2 cellular contexts compared by ENCODE assay signal in the genomic region with DNA sequence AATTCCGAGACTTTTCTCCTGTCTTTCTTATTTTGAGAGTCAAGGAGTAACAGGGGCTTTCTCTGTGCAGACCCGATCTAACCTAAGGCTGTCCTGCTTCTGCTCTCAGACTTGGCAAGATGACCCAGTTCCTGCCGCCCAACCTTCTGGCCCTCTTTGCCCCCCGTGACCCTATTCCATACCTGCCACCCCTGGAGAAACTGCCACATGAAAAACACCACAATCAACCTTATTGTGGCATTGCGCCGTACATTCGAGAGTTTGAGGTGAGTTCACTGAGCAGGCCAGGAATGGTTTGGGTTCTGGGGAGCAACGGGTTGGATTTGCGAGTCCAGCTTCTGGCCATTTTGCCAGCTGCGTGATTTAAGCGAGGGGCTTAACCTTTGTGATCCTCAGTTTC.
TF ChIP-seq lines count a peak whose summit lies in the region.

No MANE protein-coding gene starts in this region.

TF ChIP-seq in SK-N-SH, 30 proteins besides CTCF, POLR2A, EP300 and RAD21 (continued from another document):
- TF ChIP-seq NFIC (IDR thresholded peaks at IDR 0.05; ENCODE audit: borderline replicate concordance), result no peak
- TF ChIP-seq, protein P1, sequence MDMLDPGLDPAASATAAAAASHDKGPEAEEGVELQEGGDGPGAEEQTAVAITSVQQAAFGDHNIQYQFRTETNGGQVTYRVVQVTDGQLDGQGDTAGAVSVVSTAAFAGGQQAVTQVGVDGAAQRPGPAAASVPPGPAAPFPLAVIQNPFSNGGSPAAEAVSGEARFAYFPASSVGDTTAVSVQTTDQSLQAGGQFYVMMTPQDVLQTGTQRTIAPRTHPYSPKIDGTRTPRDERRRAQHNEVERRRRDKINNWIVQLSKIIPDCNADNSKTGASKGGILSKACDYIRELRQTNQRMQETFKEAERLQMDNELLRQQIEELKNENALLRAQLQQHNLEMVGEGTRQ (IDR thresholded peaks at IDR 0.05; ENCODE audit: borderline replicate concordance, low read depth, low read length), result no peak
- no peak for TF ChIP-seq TCF12 (IDR thresholded peaks at IDR 0.05)
- TF ChIP-seq POLR2AphosphoS5 (IDR thresholded peaks at IDR 0.05; ENCODE audit: low read depth, low read length), result no peak
- no peak for TF ChIP-seq ZBTB33 (IDR thresholded peaks at IDR 0.05; ENCODE audit: borderline replicate concordance, low read depth)

TF ChIP-seq in SK-N-SH treated with all-trans-retinoic acid at 6 μM for 48 hours, 23 proteins besides CTCF, POLR2A, EP300 and RAD21:
- no peak for TF ChIP-seq CREB5 (CRISPR knock-in tag; IDR thresholded peaks at IDR 0.05; ENCODE audit: low read depth)
- no peak for TF ChIP-seq ISL1 (CRISPR knock-in tag; IDR thresholded peaks at IDR 0.05)
- TF ChIP-seq, protein P2, sequence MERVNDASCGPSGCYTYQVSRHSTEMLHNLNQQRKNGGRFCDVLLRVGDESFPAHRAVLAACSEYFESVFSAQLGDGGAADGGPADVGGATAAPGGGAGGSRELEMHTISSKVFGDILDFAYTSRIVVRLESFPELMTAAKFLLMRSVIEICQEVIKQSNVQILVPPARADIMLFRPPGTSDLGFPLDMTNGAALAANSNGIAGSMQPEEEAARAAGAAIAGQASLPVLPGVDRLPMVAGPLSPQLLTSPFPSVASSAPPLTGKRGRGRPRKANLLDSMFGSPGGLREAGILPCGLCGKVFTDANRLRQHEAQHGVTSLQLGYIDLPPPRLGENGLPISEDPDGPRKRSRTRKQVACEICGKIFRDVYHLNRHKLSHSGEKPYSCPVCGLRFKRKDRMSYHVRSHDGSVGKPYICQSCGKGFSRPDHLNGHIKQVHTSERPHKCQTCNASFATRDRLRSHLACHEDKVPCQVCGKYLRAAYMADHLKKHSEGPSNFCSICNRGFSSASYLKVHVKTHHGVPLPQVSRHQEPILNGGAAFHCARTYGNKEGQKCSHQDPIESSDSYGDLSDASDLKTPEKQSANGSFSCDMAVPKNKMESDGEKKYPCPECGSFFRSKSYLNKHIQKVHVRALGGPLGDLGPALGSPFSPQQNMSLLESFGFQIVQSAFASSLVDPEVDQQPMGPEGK (CRISPR knock-in tag; IDR thresholded peaks at IDR 0.05; ENCODE audit: borderline replicate concordance), result no peak
- no peak for TF ChIP-seq ZFP30 (CRISPR knock-in tag; IDR thresholded peaks at IDR 0.05)
- no peak for TF ChIP-seq RARB (CRISPR knock-in tag; IDR thresholded peaks at IDR 0.05)
- no peak for TF ChIP-seq ARNTL (CRISPR knock-in tag; IDR thresholded peaks at IDR 0.05; ENCODE audit: borderline replicate concordance, low read depth)
- TF ChIP-seq POU6F1 (CRISPR knock-in tag; IDR thresholded peaks at IDR 0.05; ENCODE audit: borderline replicate concordance, low read depth), result no peak
- TF ChIP-seq PPARA (CRISPR knock-in tag; IDR thresholded peaks at IDR 0.05; ENCODE audit: borderline replicate concordance), result no peak
- no peak for TF ChIP-seq TCF4 (CRISPR knock-in tag; IDR thresholded peaks at IDR 0.05; ENCODE audit: borderline replicate concordance)
- no peak for TF ChIP-seq OSR1 (CRISPR knock-in tag; IDR thresholded peaks at IDR 0.05)
- no peak for TF ChIP-seq ZNF70 (CRISPR knock-in tag; IDR thresholded peaks at IDR 0.05)
- no peak for TF ChIP-seq CSDC2 (CRISPR knock-in tag; IDR thresholded peaks at IDR 0.05)
TF ChIP-seq in SK-N-SH treated with all-trans-retinoic acid at 6 μM for 48 hours: peak in this region for 0.
